ENCODE assay signal across 17 cellular contexts in genomic region chr10:32197423-32197822, GRCh38.
"Had no signal": no experiment of that assay in that cellular context is flagged by ENCODE, and none has a peak within 500 bp of the region (broad histone marks: within the 10 kb centered on the region; RNA-seq: fewer than 3 reads in every experiment).

No MANE protein-coding gene starts in this region.

- H3K4me1 ChIP-seq: ascending aorta, esophagus squamous epithelium had no signal

- H3K27me3 ChIP-seq: ascending aorta, esophagus squamous epithelium, heart right ventricle, neutrophil had no signal

- ATAC-seq: heart right ventricle; left ventricle myocardium superior; naive thymus-derived CD4-positive, alpha-beta T cell; right cardiac atrium; stimulated activated memory B cell treated with anti-CD40 and anti-IgM and Interleukin-4, amounts not matched to agents 10 μg/mL and 1 μg/mL and 100 μg/mL, for 72 hours had no signal

- DNase-seq: activated CD4-positive, alpha-beta T cell treated with anti-CD3 and anti-CD28 coated beads for 1 hour; activated CD4-positive, alpha-beta T cell treated with anti-CD3 and anti-CD28 coated beads, Interleukin-2, amount 50 U/mL, for 48 hours; activated gamma-delta T cell treated with Interleukin-2 at 50 U/mL for 16 hours; activated T-cell treated with anti-CD3 and anti-CD28 coated beads, Interleukin-2, amount 50 U/mL, for 48 hours; esophagus squamous epithelium; foreskin melanocyte; heart right ventricle; kidney; left ventricle myocardium superior; naive thymus-derived CD4-positive, alpha-beta T cell; right cardiac atrium; substantia nigra had no signal

- H3K9me3 ChIP-seq: ascending aorta, esophagus squamous epithelium, heart right ventricle, neutrophil had no signal

- H3K4me3 ChIP-seq: ascending aorta, esophagus squamous epithelium, heart right ventricle had no signal

- H3K27ac ChIP-seq: ascending aorta, esophagus squamous epithelium, neutrophil had no signal

- H3K27me3 Mint-ChIP-seq: stimulated activated memory B cell treated with anti-CD40 and anti-IgM and Interleukin-4, amounts not matched to agents 10 μg/mL and 1 μg/mL and 100 μg/mL, for 72 hours; type B pancreatic cell had no signal

- H3K4me3 Mint-ChIP-seq: naive thymus-derived CD4-positive, alpha-beta T cell; stimulated activated memory B cell treated with anti-CD40 and anti-IgM and Interleukin-4, amounts not matched to agents 10 μg/mL and 1 μg/mL and 100 μg/mL, for 72 hours; T-helper 2 cell treated with Interferon-gamma antibody and Interleukin-4, amounts not matched to agents 5 μg/mL and 100 μg/mL, for 36 hours; type B pancreatic cell had no signal

- H3K27ac Mint-ChIP-seq: naive thymus-derived CD4-positive, alpha-beta T cell; stimulated activated memory B cell treated with anti-CD40 and anti-IgM and Interleukin-4, amounts not matched to agents 10 μg/mL and 1 μg/mL and 100 μg/mL, for 72 hours; T-helper 2 cell treated with Interferon-gamma antibody and Interleukin-4, amounts not matched to agents 5 μg/mL and 100 μg/mL, for 36 hours; type B pancreatic cell had no signal

- H3K36me3 ChIP-seq: ascending aorta, esophagus squamous epithelium, heart right ventricle, neutrophil had no signal

- H3K9me3 Mint-ChIP-seq: naive thymus-derived CD4-positive, alpha-beta T cell; stimulated activated memory B cell treated with anti-CD40 and anti-IgM and Interleukin-4, amounts not matched to agents 10 μg/mL and 1 μg/mL and 100 μg/mL, for 72 hours; T-helper 2 cell treated with Interferon-gamma antibody and Interleukin-4, amounts not matched to agents 5 μg/mL and 100 μg/mL, for 36 hours; type B pancreatic cell had no signal

- H3K36me3 Mint-ChIP-seq: naive thymus-derived CD4-positive, alpha-beta T cell; stimulated activated memory B cell treated with anti-CD40 and anti-IgM and Interleukin-4, amounts not matched to agents 10 μg/mL and 1 μg/mL and 100 μg/mL, for 72 hours; type B pancreatic cell had no signal
